In the genomic region with DNA sequence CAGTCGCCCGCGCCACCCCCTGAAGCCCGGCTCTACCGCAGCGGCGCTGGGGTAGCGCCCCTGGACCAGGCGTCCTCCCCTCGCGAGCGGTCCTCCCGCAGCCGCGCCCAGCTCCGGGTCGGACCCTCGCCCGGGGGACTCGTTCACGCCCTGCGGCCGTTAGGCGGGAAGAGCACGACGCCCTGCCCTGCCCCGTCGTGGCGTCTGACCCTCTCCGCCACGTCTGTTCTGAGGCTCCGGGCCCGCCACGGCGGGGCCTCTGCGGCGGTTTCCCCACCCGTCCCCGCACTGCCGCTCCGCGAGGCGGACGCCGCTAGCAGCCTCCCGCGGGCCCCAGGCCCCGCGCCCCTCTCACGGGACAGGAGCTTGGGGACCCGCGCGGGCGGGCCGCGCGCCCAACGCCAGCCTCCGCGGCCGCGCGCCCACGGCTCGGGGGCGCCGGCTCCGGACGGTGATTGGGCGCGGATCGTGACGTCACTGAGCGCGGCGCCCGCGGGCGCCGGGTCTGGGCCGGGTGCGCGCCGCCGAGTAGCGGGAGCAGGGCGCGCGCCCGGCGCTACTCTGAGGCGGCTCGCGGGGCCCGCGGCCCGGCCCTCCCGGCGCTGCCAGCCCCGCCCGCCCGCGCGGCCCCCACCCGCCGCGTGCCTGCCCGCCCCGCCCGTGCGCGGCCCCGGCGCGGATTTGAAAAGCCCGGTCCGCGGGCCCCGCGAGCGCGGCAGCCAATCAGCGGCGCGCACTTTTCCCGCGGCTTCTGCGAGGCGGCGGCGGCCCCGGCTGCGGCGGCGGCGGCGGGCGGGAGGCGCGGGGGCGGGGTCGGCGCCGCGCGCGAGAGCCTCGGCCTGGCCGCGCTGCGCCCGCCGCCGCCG, we compare ENCODE assay signal across 1 cellular context.
TF ChIP-seq lines count a peak whose summit lies in the region.

TSS of gene NSD2 (plus strand) at position 816 of the 866 bp plus-strand sequence. CDS start 29,262 bp downstream, outside the sequence.

TF ChIP-seq in GM12878, 131 proteins besides CTCF, POLR2A, EP300 and RAD21 (continued from another document and continues in another):
- TF ChIP-seq MXI1 (IDR thresholded peaks at IDR 0.05; ENCODE audit: low read depth, low read length), result peak; percentile 60; the same call in 1 of the 2 replicates
- peak; percentile 52; the same call in 1 of the 2 replicates for TF ChIP-seq ZNF217 (IDR thresholded peaks at IDR 0.05)
- TF ChIP-seq NKRF (conservative IDR thresholded peaks at IDR 0.05), result peak; percentile 73
- peak; percentile 68; the same call in 1 of the 2 replicates for TF ChIP-seq ZNF207 (IDR thresholded peaks at IDR 0.05; ENCODE audit: borderline replicate concordance)
- no peak for TF ChIP-seq IRF5 (IDR thresholded peaks at IDR 0.05; ENCODE audit: borderline replicate concordance)
- TF ChIP-seq, protein P1, sequence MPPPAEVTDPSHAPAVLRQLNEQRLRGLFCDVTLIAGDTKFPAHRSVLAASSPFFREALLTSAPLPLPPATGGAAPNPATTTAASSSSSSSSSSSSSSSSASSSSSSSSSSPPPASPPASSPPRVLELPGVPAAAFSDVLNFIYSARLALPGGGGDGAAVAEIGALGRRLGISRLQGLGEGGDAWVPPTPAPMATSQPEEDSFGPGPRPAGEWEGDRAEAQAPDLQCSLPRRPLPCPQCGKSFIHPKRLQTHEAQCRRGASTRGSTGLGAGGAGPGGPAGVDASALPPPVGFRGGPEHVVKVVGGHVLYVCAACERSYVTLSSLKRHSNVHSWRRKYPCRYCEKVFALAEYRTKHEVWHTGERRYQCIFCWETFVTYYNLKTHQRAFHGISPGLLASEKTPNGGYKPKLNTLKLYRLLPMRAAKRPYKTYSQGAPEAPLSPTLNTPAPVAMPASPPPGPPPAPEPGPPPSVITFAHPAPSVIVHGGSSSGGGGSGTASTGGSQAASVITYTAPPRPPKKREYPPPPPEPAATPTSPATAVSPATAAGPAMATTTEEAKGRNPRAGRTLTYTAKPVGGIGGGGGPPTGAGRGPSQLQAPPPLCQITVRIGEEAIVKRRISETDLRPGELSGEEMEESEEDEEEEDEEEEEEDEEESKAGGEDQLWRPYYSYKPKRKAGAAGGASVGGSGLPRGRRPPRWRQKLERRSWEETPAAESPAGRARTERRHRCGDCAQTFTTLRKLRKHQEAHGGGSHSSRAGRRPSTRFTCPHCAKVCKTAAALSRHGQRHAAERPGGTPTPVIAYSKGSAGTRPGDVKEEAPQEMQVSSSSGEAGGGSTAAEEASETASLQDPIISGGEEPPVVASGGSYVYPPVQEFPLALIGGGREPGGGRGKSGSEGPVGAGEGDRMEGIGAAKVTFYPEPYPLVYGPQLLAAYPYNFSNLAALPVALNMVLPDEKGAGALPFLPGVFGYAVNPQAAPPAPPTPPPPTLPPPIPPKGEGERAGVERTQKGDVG (CRISPR knock-in tag; IDR thresholded peaks at IDR 0.05), result 0 out of 2 replicates have a peak, but pooled peaks have one; percentile 36
- TF ChIP-seq TCF3 (IDR thresholded peaks at IDR 0.05; ENCODE audit: borderline replicate concordance, insufficient read depth, low read depth, low read length), result peak; percentile 5; the same call in 1 of the 2 replicates
- TF ChIP-seq TCF7 (IDR thresholded peaks at IDR 0.05; ENCODE audit: borderline replicate concordance), result no peak
- peak in 1 of 2 experiments; percentile 60; a peak in 2 of 3 replicates for TF ChIP-seq EGR1 (IDR thresholded peaks at IDR 0.05; ENCODE audit: borderline replicate concordance in 1 of 2, low read depth in 2 of 2, low read length in 2 of 2)
- no peak for TF ChIP-seq SP1 (IDR thresholded peaks at IDR 0.05; ENCODE audit: low read depth, low read length)
- TF ChIP-seq SPI1 (IDR thresholded peaks at IDR 0.05; ENCODE audit: borderline replicate concordance, insufficient read depth, low read depth, low read length), result no peak; the same call in 1 of the 2 replicates
- 0 out of 2 replicates have a peak, but pooled peaks have one; percentile 13 for TF ChIP-seq ZNF24 (IDR thresholded peaks at IDR 0.05)
- no peak for TF ChIP-seq NFIC (IDR thresholded peaks at IDR 0.05; ENCODE audit: low read depth, low read length)
- peak; percentile 45; the same call in 1 of the 2 replicates for TF ChIP-seq CREB1 (IDR thresholded peaks at IDR 0.05; ENCODE audit: low read depth)
- peak; percentile 48; the same call in 1 of the 2 replicates for TF ChIP-seq SMARCA5 (IDR thresholded peaks at IDR 0.05)
- TF ChIP-seq E4F1 (IDR thresholded peaks at IDR 0.05; ENCODE audit: borderline replicate concordance, partially characterized antibody), result no peak
- TF ChIP-seq, protein P2, sequence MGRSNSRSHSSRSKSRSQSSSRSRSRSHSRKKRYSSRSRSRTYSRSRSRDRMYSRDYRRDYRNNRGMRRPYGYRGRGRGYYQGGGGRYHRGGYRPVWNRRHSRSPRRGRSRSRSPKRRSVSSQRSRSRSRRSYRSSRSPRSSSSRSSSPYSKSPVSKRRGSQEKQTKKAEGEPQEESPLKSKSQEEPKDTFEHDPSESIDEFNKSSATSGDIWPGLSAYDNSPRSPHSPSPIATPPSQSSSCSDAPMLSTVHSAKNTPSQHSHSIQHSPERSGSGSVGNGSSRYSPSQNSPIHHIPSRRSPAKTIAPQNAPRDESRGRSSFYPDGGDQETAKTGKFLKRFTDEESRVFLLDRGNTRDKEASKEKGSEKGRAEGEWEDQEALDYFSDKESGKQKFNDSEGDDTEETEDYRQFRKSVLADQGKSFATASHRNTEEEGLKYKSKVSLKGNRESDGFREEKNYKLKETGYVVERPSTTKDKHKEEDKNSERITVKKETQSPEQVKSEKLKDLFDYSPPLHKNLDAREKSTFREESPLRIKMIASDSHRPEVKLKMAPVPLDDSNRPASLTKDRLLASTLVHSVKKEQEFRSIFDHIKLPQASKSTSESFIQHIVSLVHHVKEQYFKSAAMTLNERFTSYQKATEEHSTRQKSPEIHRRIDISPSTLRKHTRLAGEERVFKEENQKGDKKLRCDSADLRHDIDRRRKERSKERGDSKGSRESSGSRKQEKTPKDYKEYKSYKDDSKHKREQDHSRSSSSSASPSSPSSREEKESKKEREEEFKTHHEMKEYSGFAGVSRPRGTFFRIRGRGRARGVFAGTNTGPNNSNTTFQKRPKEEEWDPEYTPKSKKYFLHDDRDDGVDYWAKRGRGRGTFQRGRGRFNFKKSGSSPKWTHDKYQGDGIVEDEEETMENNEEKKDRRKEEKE (IDR thresholded peaks at IDR 0.05), result no peak
- peak in 1 of 2 experiments; percentile 85; a peak in 3 of 4 replicates for TF ChIP-seq BHLHE40 (IDR thresholded peaks at IDR 0.05; ENCODE audit: borderline replicate concordance in 1 of 2, low read depth in 2 of 2, low read length in 1 of 2)
- TF ChIP-seq, protein P3, sequence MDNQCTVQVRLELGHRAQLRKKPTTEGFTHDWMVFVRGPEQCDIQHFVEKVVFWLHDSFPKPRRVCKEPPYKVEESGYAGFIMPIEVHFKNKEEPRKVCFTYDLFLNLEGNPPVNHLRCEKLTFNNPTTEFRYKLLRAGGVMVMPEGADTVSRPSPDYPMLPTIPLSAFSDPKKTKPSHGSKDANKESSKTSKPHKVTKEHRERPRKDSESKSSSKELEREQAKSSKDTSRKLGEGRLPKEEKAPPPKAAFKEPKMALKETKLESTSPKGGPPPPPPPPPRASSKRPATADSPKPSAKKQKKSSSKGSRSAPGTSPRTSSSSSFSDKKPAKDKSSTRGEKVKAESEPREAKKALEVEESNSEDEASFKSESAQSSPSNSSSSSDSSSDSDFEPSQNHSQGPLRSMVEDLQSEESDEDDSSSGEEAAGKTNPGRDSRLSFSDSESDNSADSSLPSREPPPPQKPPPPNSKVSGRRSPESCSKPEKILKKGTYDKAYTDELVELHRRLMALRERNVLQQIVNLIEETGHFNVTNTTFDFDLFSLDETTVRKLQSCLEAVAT (IDR thresholded peaks at IDR 0.05), result no peak
- TF ChIP-seq YY1 (IDR thresholded peaks at IDR 0.05; ENCODE audit: low read depth, low read length), result peak; percentile 3; the same call in 1 of the 2 replicates
- peak; percentile 61 for TF ChIP-seq NR2F1 (conservative IDR thresholded peaks at IDR 0.05)
- TF ChIP-seq, protein P4, sequence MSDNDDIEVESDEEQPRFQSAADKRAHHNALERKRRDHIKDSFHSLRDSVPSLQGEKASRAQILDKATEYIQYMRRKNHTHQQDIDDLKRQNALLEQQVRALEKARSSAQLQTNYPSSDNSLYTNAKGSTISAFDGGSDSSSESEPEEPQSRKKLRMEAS (IDR thresholded peaks at IDR 0.05; ENCODE audit: low read depth, low read length), result peak; percentile 58; the same call in 1 of the 2 replicates
- TF ChIP-seq E2F4 (IDR thresholded peaks at IDR 0.05; ENCODE audit: low read depth, low read length), result peak; percentile 88
- TF ChIP-seq PML (IDR thresholded peaks at IDR 0.05; ENCODE audit: low read length), result peak; percentile 87
- peak; percentile 53 for TF ChIP-seq MYC (IDR thresholded peaks at IDR 0.05; ENCODE audit: insufficient read depth, insufficient read length, insufficient replicate concordance, low read length, severe bottlenecking)
- 0 out of 2 replicates have a peak, but pooled peaks have one; percentile 17 for TF ChIP-seq CHD2 (IDR thresholded peaks at IDR 0.05; ENCODE audit: borderline replicate concordance, low read depth, low read length)
- TF ChIP-seq TAF1 (IDR thresholded peaks at IDR 0.05; ENCODE audit: borderline replicate concordance, low read depth, low read length), result 0 out of 2 replicates have a peak, but pooled peaks have one; percentile 31
- no peak for TF ChIP-seq ZBED1 (IDR thresholded peaks at IDR 0.05; ENCODE audit: borderline replicate concordance)
- TF ChIP-seq ETV6 (conservative IDR thresholded peaks at IDR 0.05 in 1 of 2, IDR thresholded peaks at IDR 0.05 in 1 of 2; ENCODE audit: borderline replicate concordance in 1 of 2, low read depth in 1 of 2), result no peak; a peak in 1 of 4 replicates
- peak; percentile 74; the same call in 1 of the 2 replicates for TF ChIP-seq BACH1 (IDR thresholded peaks at IDR 0.05; ENCODE audit: borderline replicate concordance)
- peak; percentile 97; the same call in 1 of the 2 replicates for TF ChIP-seq RB1 (IDR thresholded peaks at IDR 0.05; ENCODE audit: borderline replicate concordance)
- TF ChIP-seq HDAC6 (IDR thresholded peaks at IDR 0.05; ENCODE audit: unreplicated experiment), result no peak
- peak; percentile 10; the same call in 1 of the 2 replicates for TF ChIP-seq PAX5 (IDR thresholded peaks at IDR 0.05; ENCODE audit: borderline replicate concordance, low read depth, low read length)
- TF ChIP-seq NR2C1 (IDR thresholded peaks at IDR 0.05), result peak; percentile 31; the same call in 1 of the 2 replicates
- TF ChIP-seq GATAD2B (conservative IDR thresholded peaks at IDR 0.05; ENCODE audit: low read depth), result peak; percentile 96
- peak; percentile 74; the same call in 1 of the 2 replicates for TF ChIP-seq POLR2AphosphoS5 (IDR thresholded peaks at IDR 0.05; ENCODE audit: low read length)
- no peak; a peak in 1 of 4 replicates for TF ChIP-seq IKZF2 (IDR thresholded peaks at IDR 0.05)
- TF ChIP-seq ELK1 (IDR thresholded peaks at IDR 0.05; ENCODE audit: low read depth, low read length), result 0 out of 2 replicates have a peak, but pooled peaks have one; percentile 12
- no peak for TF ChIP-seq BMI1 (IDR thresholded peaks at IDR 0.05; ENCODE audit: borderline replicate concordance)
